Comparison of ENCODE assay signal across 19 cellular contexts in genomic region chr2:173388795-173389194, GRCh38. TPM values are rescaled to one million over a fixed set of nuclear protein-coding genes. Genes with fewer than 3 reads are reported as not detected.
DNase-seq lines count a peak whose midpoint lies in the region; ATAC-seq and TF ChIP-seq lines count a peak whose summit lies in the region.
"Had no signal": no experiment of that assay in that cellular context is flagged by ENCODE, and none has a peak within 500 bp of the region (broad histone marks: within the 10 kb centered on the region; RNA-seq: fewer than 3 reads in every experiment).

No MANE protein-coding gene starts in this region.

- H3K79me2 ChIP-seq in trophoblast cell (ENCODE audit: control insufficient read depth, insufficient read depth, low read length, poor library complexity), result no peaks in the 10 kb centered on the region

- no peak overlapping the region for H3K27ac ChIP-seq in IMR-90 (ENCODE audit: insufficient read depth, low read length)
- no peak overlapping the region for H3K27ac ChIP-seq in trophoblast cell (ENCODE audit: low read depth, low read length)
- H3K27ac ChIP-seq: 22Rv1; BLaER1 treated with 17β-estradiol and CSF1 and Interleukin-3, amounts not matched to agents 10 nM and 100 nM; C4-2B had no signal

- H4K91ac ChIP-seq in IMR-90 (ENCODE audit: insufficient read depth, low read depth, low read length) (no peak overlapping the region), trophoblast cell (ENCODE audit: low read depth, low read length) (no peak overlapping the region)

- no peak overlapping the region for H2AK9ac ChIP-seq in IMR-90 (replicated peaks; ENCODE audit: low read depth, low read length, poor library complexity)

- H2AFZ ChIP-seq in IMR-90 (replicated peaks; ENCODE audit: low read length, poor library complexity) (no peak overlapping the region), trophoblast cell (ENCODE audit: insufficient read depth, low read length, poor library complexity) (no peak overlapping the region)

- no peaks in the 10 kb centered on the region for H4K20me1 ChIP-seq in IMR-90 (ENCODE audit: insufficient read depth, low read length)
- H4K20me1 ChIP-seq: BLaER1 treated with 17β-estradiol and CSF1 and Interleukin-3, amounts not matched to agents 10 nM and 100 nM had no signal

- H3K18ac ChIP-seq in IMR-90 (ENCODE audit: low read depth, low read length) (no peak overlapping the region), trophoblast cell (ENCODE audit: low read length) (no peak overlapping the region)

- H3K9me3 ChIP-seq in IMR-90 (ENCODE audit: control insufficient read depth, insufficient read depth, low read length) (no peaks in the 10 kb centered on the region), adipocyte (ENCODE audit: control insufficient read depth, low read length) (peaks cover 3% of the 10 kb centered on the region), trophoblast cell (ENCODE audit: insufficient read depth, low read depth, low read length) (no peaks in the 10 kb centered on the region)
- H3K9me3 ChIP-seq: A549; BLaER1 treated with 17β-estradiol and CSF1 and Interleukin-3, amounts not matched to agents 10 nM and 100 nM; Caco-2 had no signal

- H3K56ac ChIP-seq in IMR-90 (ENCODE audit: extremely low read depth, insufficient read depth, low read length), result no peak overlapping the region

- no peak overlapping the region for H3K14ac ChIP-seq in IMR-90 (replicated peaks; ENCODE audit: low read depth, low read length)
- H3K14ac ChIP-seq in trophoblast cell (ENCODE audit: low read length), result no peak overlapping the region

- no peak for TF ChIP-seq RAD21 in IMR-90 (IDR thresholded peaks at IDR 0.05; ENCODE audit: low read length)

- ATAC-seq in IMR-90 (ENCODE audit: low read depth), result peak; percentile 69
- no peak for ATAC-seq in GM19328 (IDR thresholded peaks at IDR 0.05; ENCODE audit: unreplicated experiment)
- ATAC-seq in GM21576 (IDR thresholded peaks at IDR 0.05; ENCODE audit: unreplicated experiment), result no peak
- ATAC-seq: A549; CD8-positive, alpha-beta T cell had no signal

- BruUV-seq in IMR-90 (replicated peaks; lab: Mats Ljungman, UMichigan), result no TSS peak

- no peak overlapping the region for H3K4ac ChIP-seq in IMR-90 (ENCODE audit: low read depth, low read length)
- H3K4ac ChIP-seq in trophoblast cell (ENCODE audit: low read depth, low read length), result no peak overlapping the region

- no peaks in the 10 kb centered on the region; the same call in 1 of the 2 replicates for H3K9me1 ChIP-seq in IMR-90 (ENCODE audit: insufficient read depth, low read length)

- H3K4me1 ChIP-seq in IMR-90 (ENCODE audit: control insufficient read depth, insufficient read depth, low read length), result no peaks in the 10 kb centered on the region
- no peaks in the 10 kb centered on the region for H3K4me1 ChIP-seq in adipocyte (ENCODE audit: control insufficient read depth, insufficient read depth, low read length)
- peaks cover 0 to 2% of the 10 kb centered on the region in 2 experiments for H3K4me1 ChIP-seq in trophoblast cell (ENCODE audit: control insufficient read depth in 1 of 2, insufficient read depth in 2 of 2, low read length in 2 of 2)
- H3K4me1 ChIP-seq: Caco-2 had no signal

- H3K9ac ChIP-seq in IMR-90 (ENCODE audit: low read depth, low read length), result no peak overlapping the region
- H3K9ac ChIP-seq in adipocyte (ENCODE audit: low read length), result no peak overlapping the region
- no peak overlapping the region for H3K9ac ChIP-seq in trophoblast cell (ENCODE audit: low read length)
- H3K9ac ChIP-seq: BLaER1 treated with 17β-estradiol and CSF1 and Interleukin-3, amounts not matched to agents 10 nM and 100 nM had no signal

- dilution Hi-C loops in IMR-90 (cut with HindIII; ENCODE audit: low sequenced_read_pairs, unreplicated experiment), result no loop called here

- H2BK120ac ChIP-seq in IMR-90 (ENCODE audit: low read depth, low read length), result no peak overlapping the region
- no peak overlapping the region for H2BK120ac ChIP-seq in trophoblast cell (ENCODE audit: insufficient read depth, low read length, poor library complexity)

- in situ Hi-C loops in IMR-90 (cut with MboI; ENCODE audit: low sequenced_read_pairs), result no loop called here

- H2BK5ac ChIP-seq in IMR-90 (ENCODE audit: low read depth, low read length, poor library complexity, severe bottlenecking) (no peak overlapping the region), trophoblast cell (ENCODE audit: low read depth, low read length, poor library complexity) (no peak overlapping the region)

- no peak overlapping the region for H2BK20ac ChIP-seq in IMR-90 (ENCODE audit: low read depth, low read length)

- WGBS in IMR-90 (ENCODE audit: extremely low coverage in 2 of 2, insufficient read length in 1 of 2), 2 experiments, result no CpG with 5 or more reads among the region's 2 CpGs
- WGBS in trophoblast cell (ENCODE audit: extremely low coverage, insufficient coverage, insufficient read length), result no CpG with 5 or more reads among the region's 2 CpGs

- H3K36me3 ChIP-seq in IMR-90 (ENCODE audit: control insufficient read depth, insufficient read depth, low read length) (no peaks in the 10 kb centered on the region), adipocyte (ENCODE audit: control insufficient read depth, insufficient read depth, low read length, severe bottlenecking) (no peaks in the 10 kb centered on the region), trophoblast cell (ENCODE audit: control insufficient read depth in 1 of 2, insufficient read depth in 2 of 2, low read length in 2 of 2) (no peaks in the 10 kb centered on the region)

- intact Hi-C loops in IMR-90 (cut with micrococcal nuclease), result no loop called here

- H4K5ac ChIP-seq in IMR-90 (ENCODE audit: low read depth, low read length), result no peak overlapping the region

- H3K4me3 ChIP-seq in IMR-90 (ENCODE audit: insufficient read depth, low read depth, low read length) (no peak overlapping the region), adipocyte (ENCODE audit: low read length) (no peak overlapping the region), trophoblast cell (ENCODE audit: low read depth, low read length) (no peak overlapping the region)
- H3K4me3 ChIP-seq: A549; BLaER1 treated with 17β-estradiol and CSF1 and Interleukin-3, amounts not matched to agents 10 nM and 100 nM had no signal

- H3K79me1 ChIP-seq in IMR-90 (ENCODE audit: low read depth in 1 of 2, low read length in 2 of 2) (no peaks in the 10 kb centered on the region), trophoblast cell (ENCODE audit: low read length) (no peaks in the 10 kb centered on the region)

- TF ChIP-seq CTCF in IMR-90 (conservative IDR thresholded peaks at IDR 0.05; ENCODE audit: low read depth, low read length), result no peak

- POLR2A ChIA-PET in IMR-90 (lab: Charles Lee; ENCODE audit: unreplicated experiment), result no interaction called here

- H2BK15ac ChIP-seq in IMR-90 (ENCODE audit: low read depth, low read length), result no peak overlapping the region

- H2AK5ac ChIP-seq in IMR-90 (ENCODE audit: low read depth, low read length), result no peak overlapping the region
- H2AK5ac ChIP-seq in trophoblast cell (ENCODE audit: low read length), result no peak overlapping the region

- H2BK12ac ChIP-seq in trophoblast cell (ENCODE audit: low read length), result no peak overlapping the region

- DNase-seq in IMR-90, result no peak
- DNase-seq in adipocyte (ENCODE audit: low read depth), result peak; percentile 3
- DNase-seq in foreskin melanocyte, result peak; percentile 28
- peak; percentile 50 to 80 for DNase-seq in trophoblast cell
- no peak for DNase-seq in activated naive CD4-positive, alpha-beta T cell treated with anti-CD3 and anti-CD28 coated beads, Interleukin-2, amount 50 U/mL, for 16 hours
- no peak for DNase-seq in NCI-H774 (lab: John Stamatoyannopoulos, UW)
- DNase-seq: AML-193; Caco-2; Calu3; CD4-positive, alpha-beta T cell; CD8-positive, alpha-beta T cell; DMS79 treated with DMSO at 0.1 percent for 48 hours; GF-D8 had no signal

- no peak for TF ChIP-seq POLR2A in IMR-90 (IDR thresholded peaks at IDR 0.05; ENCODE audit: low read depth, low read length)

- no peak overlapping the region for H3K4me2 ChIP-seq in IMR-90 (ENCODE audit: low read depth, low read length)
- H3K4me2 ChIP-seq in trophoblast cell (ENCODE audit: low read length), result no peak overlapping the region
- H3K4me2 ChIP-seq: A549; BLaER1 treated with 17β-estradiol and CSF1 and Interleukin-3, amounts not matched to agents 10 nM and 100 nM had no signal

- CTCF ChIA-PET in IMR-90 (lab: Yijun Ruan, JAX), result no interaction called here

- no peak overlapping the region for H4K12ac ChIP-seq in trophoblast cell (ENCODE audit: low read depth, low read length)

- no peak overlapping the region for H3K23ac ChIP-seq in IMR-90 (ENCODE audit: low read depth, low read length)
- no peak overlapping the region for H3K23ac ChIP-seq in trophoblast cell (ENCODE audit: low read length)

- H4K8ac ChIP-seq in IMR-90 (ENCODE audit: low read depth in 2 of 2, low read length in 2 of 2) (no peak overlapping the region), trophoblast cell (ENCODE audit: low read depth, low read length) (no peak overlapping the region)

- H3K27me3 ChIP-seq in IMR-90 (ENCODE audit: control insufficient read depth, insufficient read depth, low read length), result peaks cover 2% of the 10 kb centered on the region
- H3K27me3 ChIP-seq in adipocyte (replicated peaks; ENCODE audit: control insufficient read depth, insufficient read depth, low read length), result no peaks in the 10 kb centered on the region
- no peaks in the 10 kb centered on the region for H3K27me3 ChIP-seq in trophoblast cell (ENCODE audit: insufficient read depth, low read length)
- H3K27me3 ChIP-seq: BLaER1 treated with 17β-estradiol and CSF1 and Interleukin-3, amounts not matched to agents 10 nM and 100 nM had no signal

TF ChIP-seq in IMR-90, 13 proteins besides CTCF, POLR2A, EP300 and RAD21:
- TF ChIP-seq MAZ (IDR thresholded peaks at IDR 0.05; ENCODE audit: borderline replicate concordance, low read depth, low read length), result no peak
- TF ChIP-seq RCOR1 (IDR thresholded peaks at IDR 0.05; ENCODE audit: insufficient replicate concordance, low read length), result no peak
- TF ChIP-seq BHLHE40 (IDR thresholded peaks at IDR 0.05; ENCODE audit: low read depth, low read length), result no peak
- TF ChIP-seq CEBPB (IDR thresholded peaks at IDR 0.05; ENCODE audit: low read depth, low read length), result no peak
- no peak for TF ChIP-seq MXI1 (IDR thresholded peaks at IDR 0.05; ENCODE audit: borderline replicate concordance, low read depth, low read length)
TF ChIP-seq in IMR-90: peak in this region for 0.

RNA-seq across cellular contexts. Expression of gene CDCA7, which starts 34.1 kb away (rescaled TPM):
- 11.4 and 12.0 TPM in 2 replicates for total RNA-seq in IMR-90 (2012; rRNA removed)
- polyA plus RNA-seq in IMR-90 (2012; rRNA removed), result 17.8 and 18.7 TPM in 2 replicates
- polyA plus RNA-seq in IMR-90 (2012; cell fraction: cytosol; rRNA removed), result 5.8 and 12.7 TPM in 2 replicates
- polyA plus RNA-seq in IMR-90 (2012; cell fraction: nucleus; rRNA removed; ENCODE audit: low replicate concordance), result 8.5 and 22.5 TPM in 2 replicates
- 17.0 and 18.3 TPM in 2 replicates for polyA plus RNA-seq in trophoblast cell (2013)

Comparison
In these comparisons a context has a peak if more than half of its experiments do, and no peak if none do; other contexts are left out.
1. DNase-seq: peak in adipocyte (single experiment), foreskin melanocyte (single experiment) and trophoblast cell (2 of 2); none in IMR-90 (single experiment), activated naive CD4-positive, alpha-beta T cell treated with anti-CD3 and anti-CD28 coated beads, Interleukin-2, amount 50 U/mL, for 16 hours (single experiment) and NCI-H774 (single experiment).